Comparison of ENCODE assay signal across 7 cellular contexts in genomic region chr1:111592389-111593361, GRCh38. TPM values are rescaled to one million over a fixed set of nuclear protein-coding genes. Genes with fewer than 3 reads are reported as not detected.
DNase-seq lines count a peak whose midpoint lies in the region; ATAC-seq lines count a peak whose summit lies in the region.

No MANE protein-coding gene starts in this region.

- ATAC-seq in GM18519 (IDR thresholded peaks at IDR 0.05; ENCODE audit: low FRiP score, unreplicated experiment) (peak; percentile 56), HG02763 (IDR thresholded peaks at IDR 0.05; ENCODE audit: unreplicated experiment) (peak; percentile 81), esophagus mucosa (peak; percentile 99)
- peak; percentile 81 to 91 for ATAC-seq in naive thymus-derived CD8-positive, alpha-beta T cell
- peak; percentile 91 to 93 for ATAC-seq in stimulated activated naive B cell treated with anti-CD40 and anti-IgM and Interleukin-4, amounts not matched to agents 10 μg/mL and 1 μg/mL and 100 μg/mL, for 72 hours (replicated peaks)

- H3K4me3 Mint-ChIP-seq in naive thymus-derived CD8-positive, alpha-beta T cell = peak overlapping the region; percentile 61 to 82 (median 68)
- peak overlapping the region; percentile 36 to 54 for H3K4me3 Mint-ChIP-seq in stimulated activated naive B cell treated with anti-CD40 and anti-IgM and Interleukin-4, amounts not matched to agents 10 μg/mL and 1 μg/mL and 100 μg/mL, for 72 hours

- POLR2A ChIA-PET in naive thymus-derived CD8-positive, alpha-beta T cell (lab: Charles Lee) = interaction anchor here (0.5 to 6.0 kb wide), 17 partner anchors 9 to 152 kb away, joined by 3 to 61 read pairs (median 5); partner anchors contain the start of gene RAP1A

- H3K27me3 Mint-ChIP-seq in naive thymus-derived CD8-positive, alpha-beta T cell = no peaks in the 10 kb centered on the region
- H3K27me3 Mint-ChIP-seq in stimulated activated naive B cell treated with anti-CD40 and anti-IgM and Interleukin-4, amounts not matched to agents 10 μg/mL and 1 μg/mL and 100 μg/mL, for 72 hours = no peaks in the 10 kb centered on the region

- H3K9me3 Mint-ChIP-seq in naive thymus-derived CD8-positive, alpha-beta T cell = no peaks in the 10 kb centered on the region
- H3K9me3 Mint-ChIP-seq in stimulated activated naive B cell treated with anti-CD40 and anti-IgM and Interleukin-4, amounts not matched to agents 10 μg/mL and 1 μg/mL and 100 μg/mL, for 72 hours = peaks cover 3 to 4% of the 10 kb centered on the region in 2 donors

- peak overlapping the region; percentile 26 to 97 (median 90) for H3K27ac Mint-ChIP-seq in naive thymus-derived CD8-positive, alpha-beta T cell
- H3K27ac Mint-ChIP-seq in stimulated activated naive B cell treated with anti-CD40 and anti-IgM and Interleukin-4, amounts not matched to agents 10 μg/mL and 1 μg/mL and 100 μg/mL, for 72 hours = peak overlapping the region; percentile 93

- no peaks in the 10 kb centered on the region for H3K36me3 Mint-ChIP-seq in naive thymus-derived CD8-positive, alpha-beta T cell
- H3K36me3 Mint-ChIP-seq in stimulated activated naive B cell treated with anti-CD40 and anti-IgM and Interleukin-4, amounts not matched to agents 10 μg/mL and 1 μg/mL and 100 μg/mL, for 72 hours = peaks cover 5 to 10% of the 10 kb centered on the region in 2 donors

- peak; percentile 47 for DNase-seq in NCI-H2171 treated with DMSO at 0.1 percent for 48 hours (lab: John Stamatoyannopoulos, UW)
- DNase-seq in activated CD8-positive, alpha-beta memory T cell treated with anti-CD3 and anti-CD28 coated beads, Interleukin-2, amount 50 U/mL, for 48 hours = peak; percentile 93
- DNase-seq in naive thymus-derived CD8-positive, alpha-beta T cell = peak; percentile 55 to 94 (median 70)
- peak; percentile 92 for DNase-seq in stimulated activated naive B cell treated with anti-CD40 and anti-IgM and Interleukin-4, amounts not matched to agents 10 μg/mL and 1 μg/mL and 100 μg/mL, for 72 hours

- H3K4me1 Mint-ChIP-seq in naive thymus-derived CD8-positive, alpha-beta T cell = peaks cover 27 to 59% (median 56%) of the 10 kb centered on the region in 4 donors
- H3K4me1 Mint-ChIP-seq in stimulated activated naive B cell treated with anti-CD40 and anti-IgM and Interleukin-4, amounts not matched to agents 10 μg/mL and 1 μg/mL and 100 μg/mL, for 72 hours = peaks cover 38 to 71% of the 10 kb centered on the region in 2 donors

RNA-seq across cellular contexts. Expression of gene RAP1A, which starts 26.9 kb away (rescaled TPM):
- total RNA-seq in esophagus mucosa = 36.0 TPM
- total RNA-seq in naive thymus-derived CD8-positive, alpha-beta T cell = 100 to 1,000 TPM; 124 to 130 TPM
- 10 to 100 TPM; 43.4 to 53.9 (median 50.0) TPM for polyA plus RNA-seq in naive thymus-derived CD8-positive, alpha-beta T cell

Comparison
In these comparisons a context has a peak if more than half of its experiments do, and no peak if none do; other contexts are left out.
1. Peak in every context shown above with its lines: DNase-seq and ATAC-seq.